In the genomic region with DNA sequence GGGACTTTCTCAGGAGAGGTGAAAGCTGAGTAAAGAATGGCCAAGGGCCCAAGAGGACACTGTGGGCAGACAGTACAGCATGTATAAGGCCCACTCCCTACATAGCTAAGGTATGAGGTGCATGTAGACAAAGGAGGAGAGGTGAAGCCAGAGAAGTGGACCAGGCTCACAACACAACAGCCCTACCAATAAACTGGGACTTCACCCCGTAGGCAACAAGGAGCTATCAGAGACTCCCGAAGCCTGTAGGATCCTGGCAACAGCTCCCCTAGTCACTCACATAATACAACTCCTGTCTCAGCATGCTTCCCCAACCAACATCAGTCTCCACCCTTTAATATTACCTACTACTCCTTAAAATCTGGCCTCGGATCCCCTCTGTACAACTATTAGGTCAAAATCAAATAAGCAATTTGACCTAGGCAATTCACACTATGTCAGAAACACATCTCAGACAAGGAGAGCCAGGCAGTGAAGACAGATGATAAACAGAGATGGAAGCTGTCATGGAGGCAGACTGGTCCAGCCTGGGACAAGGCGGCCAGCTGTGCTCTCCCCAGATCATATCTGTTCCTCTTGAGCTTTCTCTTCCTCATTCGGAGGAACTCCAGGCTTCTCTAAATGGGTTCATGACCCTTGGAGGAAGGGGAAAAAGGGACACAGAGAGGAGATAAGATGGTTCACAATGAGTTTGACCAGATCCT, we compare ENCODE assay signal across 8 cellular contexts. TPM values are rescaled to one million over a fixed set of nuclear protein-coding genes. Genes with fewer than 3 reads are reported as not detected.
DNase-seq lines count a peak whose midpoint lies in the region; ATAC-seq and TF ChIP-seq lines count a peak whose summit lies in the region.

No MANE protein-coding gene starts in this region.

- H3K4me2 ChIP-seq in IMR-90 (ENCODE audit: low read depth, low read length) (peak overlapping the region; percentile 93), mesenchymal stem cell (ENCODE audit: low read length, poor library complexity, severe bottlenecking) (peak overlapping the region; percentile 93)

- peak overlapping the region; percentile 76 for H3K27ac Mint-ChIP-seq in activated naive CD8-positive, alpha-beta T cell treated with anti-CD3 and anti-CD28 coated beads, Interleukin-2, amount 50 U/mL, for 24 hours

- H2AK5ac ChIP-seq in IMR-90 (ENCODE audit: low read depth, low read length) (no peak overlapping the region), mesenchymal stem cell (ENCODE audit: low read length, severe bottlenecking) (no peak overlapping the region)

- H3K27ac ChIP-seq in IMR-90 (ENCODE audit: insufficient read depth, low read length) (no peak overlapping the region), mesenchymal stem cell (ENCODE audit: low read length, poor library complexity, severe bottlenecking) (no peak overlapping the region), prostate gland (no peak overlapping the region)

- peak overlapping the region in 1 of 2 experiments; percentile 19; a peak in 1 of 4 replicates for H4K8ac ChIP-seq in IMR-90 (ENCODE audit: low read depth in 2 of 2, low read length in 2 of 2)
- H4K8ac ChIP-seq in mesenchymal stem cell (ENCODE audit: low read length) = peak overlapping the region; percentile 19

- no CpG with 5 or more reads among the region's 5 CpGs for WGBS in IMR-90 (ENCODE audit: extremely low coverage in 2 of 2, insufficient read length in 1 of 2), 2 experiments
- WGBS in mesenchymal stem cell = 75% methylated on average over 3 of the region's 5 CpGs
- 55% methylated on average over 5 of the region's 5 CpGs for WGBS in prostate gland

- H3K4me1 ChIP-seq in IMR-90 (ENCODE audit: control insufficient read depth, insufficient read depth, low read length) (peaks cover 5% of the 10 kb centered on the region), mesenchymal stem cell (ENCODE audit: control insufficient read depth, insufficient read depth, low read depth, low read length) (peaks cover 9% of the 10 kb centered on the region), prostate gland (replicated peaks) (peaks cover 6% of the 10 kb centered on the region)

- peaks cover 11% of the 10 kb centered on the region; the same call in 1 of the 2 replicates for H3K9me1 ChIP-seq in IMR-90 (ENCODE audit: insufficient read depth, low read length)

- TF ChIP-seq CTCF in IMR-90 (conservative IDR thresholded peaks at IDR 0.05; ENCODE audit: low read depth, low read length) (no peak), prostate gland (IDR thresholded peaks at IDR 0.05) (no peak)

- H3K4me3 ChIP-seq in IMR-90 (ENCODE audit: insufficient read depth, low read depth, low read length) (peak overlapping the region; percentile 93), mesenchymal stem cell (ENCODE audit: insufficient read depth in 1 of 2, low read depth in 1 of 2, low read length in 2 of 2) (peak overlapping the region in 1 of 2 experiments; percentile 92), prostate gland (peak overlapping the region in 1 of 2 donors; percentile 93)

- POLR2A ChIA-PET in IMR-90 (lab: Charles Lee; ENCODE audit: unreplicated experiment) = no interaction called here

- TF ChIP-seq RAD21 in IMR-90 (IDR thresholded peaks at IDR 0.05; ENCODE audit: low read length) = no peak

- peaks cover 3% of the 10 kb centered on the region; the same call in 1 of the 2 replicates for H3K36me3 ChIP-seq in IMR-90 (ENCODE audit: control insufficient read depth, insufficient read depth, low read length)
- peaks cover 5 to 12% of the 10 kb centered on the region in 2 experiments for H3K36me3 ChIP-seq in mesenchymal stem cell (ENCODE audit: control insufficient read depth in 1 of 2, insufficient read depth in 2 of 2, low read depth in 1 of 2, low read length in 2 of 2)
- no peaks in the 10 kb centered on the region for H3K36me3 ChIP-seq in prostate gland

- no peaks in the 10 kb centered on the region for H3K9me3 Mint-ChIP-seq in activated naive CD8-positive, alpha-beta T cell treated with anti-CD3 and anti-CD28 coated beads, Interleukin-2, amount 50 U/mL, for 24 hours

- H3K27me3 ChIP-seq in IMR-90 (ENCODE audit: control insufficient read depth, insufficient read depth, low read length) = no peaks in the 10 kb centered on the region
- no peaks in the 10 kb centered on the region for H3K27me3 ChIP-seq in mesenchymal stem cell (ENCODE audit: control insufficient read depth in 1 of 2, insufficient read depth in 1 of 2, low read length in 2 of 2)
- no peaks in the 10 kb centered on the region for H3K27me3 ChIP-seq in prostate gland (replicated peaks; ENCODE audit: insufficient read depth)

- H3K14ac ChIP-seq in IMR-90 (replicated peaks; ENCODE audit: low read depth, low read length) = peak overlapping the region; percentile 56
- H3K14ac ChIP-seq in mesenchymal stem cell (ENCODE audit: low read length in 2 of 2) = no peak overlapping the region

- H3K23ac ChIP-seq in IMR-90 (ENCODE audit: low read depth, low read length) (peak overlapping the region; percentile 95), mesenchymal stem cell (ENCODE audit: low read length in 2 of 2) (no peak overlapping the region)

- H2BK120ac ChIP-seq in IMR-90 (ENCODE audit: low read depth, low read length) = no peak overlapping the region
- H2BK120ac ChIP-seq in mesenchymal stem cell (ENCODE audit: low read depth, low read length) = no peak overlapping the region

- H2BK5ac ChIP-seq in IMR-90 (ENCODE audit: low read depth, low read length, poor library complexity, severe bottlenecking) = no peak overlapping the region
- no peak overlapping the region for H2BK5ac ChIP-seq in mesenchymal stem cell (ENCODE audit: low read depth, low read length, poor library complexity, severe bottlenecking)

- H2BK15ac ChIP-seq in IMR-90 (ENCODE audit: low read depth, low read length) (no peak overlapping the region), mesenchymal stem cell (ENCODE audit: low read depth, poor library complexity, severe bottlenecking) (no peak overlapping the region)

- H3K18ac ChIP-seq in IMR-90 (ENCODE audit: low read depth, low read length) (no peak overlapping the region), mesenchymal stem cell (ENCODE audit: low read depth in 1 of 2, low read length in 2 of 2) (no peak overlapping the region)

- H3K4me3 Mint-ChIP-seq in activated naive CD8-positive, alpha-beta T cell treated with anti-CD3 and anti-CD28 coated beads, Interleukin-2, amount 50 U/mL, for 24 hours = peak overlapping the region; percentile 86

- H2BK12ac ChIP-seq in mesenchymal stem cell (ENCODE audit: low read length in 2 of 2) = no peak overlapping the region

- peak overlapping the region; percentile 97 for H2AFZ ChIP-seq in IMR-90 (replicated peaks; ENCODE audit: low read length, poor library complexity)
- no peak overlapping the region for H2AFZ ChIP-seq in mesenchymal stem cell (ENCODE audit: low read depth, low read length)

- H3K36me3 Mint-ChIP-seq in activated naive CD8-positive, alpha-beta T cell treated with anti-CD3 and anti-CD28 coated beads, Interleukin-2, amount 50 U/mL, for 24 hours (ENCODE audit: low read depth) = peaks cover 9% of the 10 kb centered on the region

- H3K4ac ChIP-seq in IMR-90 (ENCODE audit: low read depth, low read length) = no peak overlapping the region; the same call in 1 of the 2 replicates
- H3K4ac ChIP-seq in mesenchymal stem cell (ENCODE audit: low read depth in 1 of 2, low read length in 2 of 2) = no peak overlapping the region

- H2AK9ac ChIP-seq in IMR-90 (replicated peaks; ENCODE audit: low read depth, low read length, poor library complexity) = peak overlapping the region; percentile 96

- no peaks in the 10 kb centered on the region for H3K27me3 Mint-ChIP-seq in activated naive CD8-positive, alpha-beta T cell treated with anti-CD3 and anti-CD28 coated beads, Interleukin-2, amount 50 U/mL, for 24 hours

- H3K79me1 ChIP-seq in IMR-90 (ENCODE audit: low read depth in 1 of 2, low read length in 2 of 2) = peaks cover 24 to 50% of the 10 kb centered on the region in 2 experiments
- H3K79me1 ChIP-seq in mesenchymal stem cell (replicated peaks; ENCODE audit: low read length, poor library complexity, severe bottlenecking) = peaks cover 34% of the 10 kb centered on the region

- BruUV-seq in IMR-90 (replicated peaks; lab: Mats Ljungman, UMichigan) = no TSS peak

- peaks cover 25% of the 10 kb centered on the region for H3K4me1 Mint-ChIP-seq in activated naive CD8-positive, alpha-beta T cell treated with anti-CD3 and anti-CD28 coated beads, Interleukin-2, amount 50 U/mL, for 24 hours

- intact Hi-C loops in IMR-90 (cut with micrococcal nuclease) = loop anchor here (2.0 kb wide), 2 partner anchors 173 to 245 kb away; a partner anchor contains a TSS
- intact Hi-C loops in prostate gland (cut with DNase I) = loop anchor here (5.0 kb wide), 1 partner anchor 173 kb away; a partner anchor contains a TSS

- no peaks in the 10 kb centered on the region for H3K9me3 ChIP-seq in IMR-90 (ENCODE audit: control insufficient read depth, insufficient read depth, low read length)
- H3K9me3 ChIP-seq in mesenchymal stem cell (ENCODE audit: control insufficient read depth, low read length) = no peaks in the 10 kb centered on the region
- H3K9me3 ChIP-seq in prostate gland = no peaks in the 10 kb centered on the region

- ATAC-seq in IMR-90 (ENCODE audit: low read depth) = no peak
- ATAC-seq in activated naive CD8-positive, alpha-beta T cell treated with anti-CD3 and anti-CD28 coated beads, Interleukin-2, amount 50 U/mL, for 24 hours = no peak
- no peak for ATAC-seq in HG03135 (IDR thresholded peaks at IDR 0.05; ENCODE audit: unreplicated experiment)

- dilution Hi-C loops in IMR-90 (cut with HindIII; ENCODE audit: low sequenced_read_pairs, unreplicated experiment) = no loop called here

- TF ChIP-seq POLR2A in IMR-90 (IDR thresholded peaks at IDR 0.05; ENCODE audit: low read depth, low read length) = no peak
- no peak for TF ChIP-seq POLR2A in prostate gland (IDR thresholded peaks at IDR 0.05)

- peaks cover 13% of the 10 kb centered on the region for H4K20me1 ChIP-seq in IMR-90 (ENCODE audit: insufficient read depth, low read length)

- CTCF ChIA-PET in IMR-90 (lab: Yijun Ruan, JAX) = interaction anchor here (1.0 to 3.3 kb wide), 8 partner anchors 16 to 598 kb away, joined by 3 to 24 read pairs (median 6); a partner anchor contains a TSS

- H2BK20ac ChIP-seq in IMR-90 (ENCODE audit: low read depth, low read length) = no peak overlapping the region

- H3K56ac ChIP-seq in IMR-90 (ENCODE audit: extremely low read depth, insufficient read depth, low read length) = no peak overlapping the region; the same call in 1 of the 2 replicates

- no peak overlapping the region for H4K91ac ChIP-seq in IMR-90 (ENCODE audit: insufficient read depth, low read depth, low read length)
- no peak overlapping the region for H4K91ac ChIP-seq in mesenchymal stem cell (ENCODE audit: low read length)

- in situ Hi-C loops in IMR-90 (cut with MboI; ENCODE audit: low sequenced_read_pairs) = loop anchor here (5.0 kb wide), 2 partner anchors 253 to 592 kb away; no protein-coding TSS in a partner anchor

- DNase-seq in AG08396 (ENCODE audit: low spot score) (peak; percentile 3), IMR-90 (no peak), mesenchymal stem cell (no peak), midbrain (lab: John Stamatoyannopoulos, UW) (no peak), prostate gland (ENCODE audit: low spot score) (no peak), COLO829 (ENCODE audit: low spot score) (no peak)
- DNase-seq in activated naive CD8-positive, alpha-beta T cell treated with anti-CD3 and anti-CD28 coated beads, Interleukin-2, amount 50 U/mL, for 24 hours = no peak

- H3K9ac ChIP-seq in IMR-90 (ENCODE audit: low read depth, low read length) (peak overlapping the region; percentile 55; the same call in 1 of the 2 replicates), mesenchymal stem cell (ENCODE audit: low read length) (peak overlapping the region; percentile 93)

- H4K5ac ChIP-seq in IMR-90 (ENCODE audit: low read depth, low read length) = no peak overlapping the region

RNA-seq across cellular contexts. Expression of a gene that starts 1.4 kb away (rescaled TPM):
- total RNA-seq in IMR-90 (2012; rRNA removed) (13.1 and 14.7 TPM in 2 replicates), prostate gland (10 to 100 TPM; 14.9 to 22.7 TPM)
- polyA plus RNA-seq in IMR-90 (2012; rRNA removed) = 18.1 and 18.6 TPM in 2 replicates
- polyA plus RNA-seq in IMR-90 (2012; cell fraction: cytosol; rRNA removed) = 11.0 and 16.4 TPM in 2 replicates
- polyA plus RNA-seq in IMR-90 (2012; cell fraction: nucleus; rRNA removed; ENCODE audit: low replicate concordance) = 18.8 and 22.3 TPM in 2 replicates
- polyA plus RNA-seq in mesenchymal stem cell (2013, experiment 1 of 2) = 27.1 TPM
- 27.1 TPM for polyA plus RNA-seq in mesenchymal stem cell (2013, experiment 2 of 2)
